1 cellular context compared by ENCODE assay signal in the genomic region with DNA sequence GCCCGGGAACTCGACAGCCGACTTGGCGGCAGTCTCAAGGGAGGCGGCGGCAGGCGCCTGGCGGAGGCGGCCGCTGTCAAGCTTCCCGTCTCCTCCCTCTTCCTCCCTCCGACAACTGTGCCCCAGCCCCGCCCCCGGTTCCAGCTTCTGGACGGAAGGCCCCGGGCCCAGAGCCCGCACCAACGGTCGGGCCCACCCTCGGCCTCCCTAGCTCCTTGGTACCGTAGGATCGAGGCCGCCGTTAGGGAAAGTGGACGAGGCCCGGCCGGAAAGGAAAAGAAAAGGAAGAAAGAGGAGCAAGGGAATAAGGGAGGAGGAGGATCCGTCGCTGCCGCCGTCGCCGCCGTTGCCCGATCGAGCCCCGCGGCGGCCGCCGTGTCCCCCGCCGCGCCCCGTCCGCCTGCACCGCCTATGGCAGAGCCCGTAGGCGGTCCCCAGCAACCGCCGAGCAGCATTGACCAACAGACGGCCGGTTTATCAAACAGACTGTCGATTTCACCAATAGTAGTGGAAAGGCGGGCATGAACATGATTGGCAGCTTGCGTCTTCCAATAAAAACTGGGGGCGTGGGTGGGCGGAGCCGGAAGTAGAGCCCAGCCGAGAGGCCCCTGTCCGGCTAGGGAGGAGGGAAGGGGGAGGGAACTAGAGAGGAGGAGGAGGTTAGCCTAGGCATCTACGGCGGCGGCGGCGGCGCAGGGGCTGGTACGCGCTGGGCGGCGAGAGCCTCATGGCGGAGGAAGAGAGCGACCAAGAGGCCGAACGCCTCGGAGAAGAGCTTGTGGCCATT.
A peak's percentile ranks its signal among the peaks of the same experiment; 100 is the strongest.
TF ChIP-seq lines count a peak whose summit lies in the region.

Gene CGGBP1 (minus strand): TSS at position 413 of the 787 bp plus-strand sequence. CDS start 3,029 bp downstream, outside the sequence.
Gene ZNF654 (plus strand): TSS at position 663 of the 787 bp plus-strand sequence. CDS start 65 bp downstream, at position 728.

TF ChIP-seq in K562, 482 proteins besides CTCF, POLR2A, EP300 and RAD21 (continued from another document):
- TF ChIP-seq MITF (IDR thresholded peaks at IDR 0.05) (no peak), RBM34 (IDR thresholded peaks at IDR 0.05; ENCODE audit: borderline replicate concordance, insufficient read depth, low read length) (no peak), ZNF668 (CRISPR knock-in tag; IDR thresholded peaks at IDR 0.05) (no peak), ZNF140 (CRISPR knock-in tag; IDR thresholded peaks at IDR 0.05) (no peak), HDAC2 (IDR thresholded peaks at IDR 0.05) (no peak), SUPT5H (IDR thresholded peaks at IDR 0.05) (peak; percentile 76), ZNF282 (CRISPR knock-in tag; IDR thresholded peaks at IDR 0.05) (no peak), SNRNP70 (optimal IDR thresholded peaks at IDR 0.05; ENCODE audit: low read depth, low read length) (no peak), ZNF740 (CRISPR knock-in tag; IDR thresholded peaks at IDR 0.05) (no peak), ZNF740 (tag; IDR thresholded peaks at IDR 0.05) (no peak), LARP7 (IDR thresholded peaks at IDR 0.05) (no peak)
- TF ChIP-seq, protein P1, sequence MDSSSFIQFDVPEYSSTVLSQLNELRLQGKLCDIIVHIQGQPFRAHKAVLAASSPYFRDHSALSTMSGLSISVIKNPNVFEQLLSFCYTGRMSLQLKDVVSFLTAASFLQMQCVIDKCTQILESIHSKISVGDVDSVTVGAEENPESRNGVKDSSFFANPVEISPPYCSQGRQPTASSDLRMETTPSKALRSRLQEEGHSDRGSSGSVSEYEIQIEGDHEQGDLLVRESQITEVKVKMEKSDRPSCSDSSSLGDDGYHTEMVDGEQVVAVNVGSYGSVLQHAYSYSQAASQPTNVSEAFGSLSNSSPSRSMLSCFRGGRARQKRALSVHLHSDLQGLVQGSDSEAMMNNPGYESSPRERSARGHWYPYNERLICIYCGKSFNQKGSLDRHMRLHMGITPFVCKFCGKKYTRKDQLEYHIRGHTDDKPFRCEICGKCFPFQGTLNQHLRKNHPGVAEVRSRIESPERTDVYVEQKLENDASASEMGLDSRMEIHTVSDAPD (CRISPR knock-in tag; IDR thresholded peaks at IDR 0.05), result no peak
TF ChIP-seq in K562: peak in this region for 79.
